In the genomic region with DNA sequence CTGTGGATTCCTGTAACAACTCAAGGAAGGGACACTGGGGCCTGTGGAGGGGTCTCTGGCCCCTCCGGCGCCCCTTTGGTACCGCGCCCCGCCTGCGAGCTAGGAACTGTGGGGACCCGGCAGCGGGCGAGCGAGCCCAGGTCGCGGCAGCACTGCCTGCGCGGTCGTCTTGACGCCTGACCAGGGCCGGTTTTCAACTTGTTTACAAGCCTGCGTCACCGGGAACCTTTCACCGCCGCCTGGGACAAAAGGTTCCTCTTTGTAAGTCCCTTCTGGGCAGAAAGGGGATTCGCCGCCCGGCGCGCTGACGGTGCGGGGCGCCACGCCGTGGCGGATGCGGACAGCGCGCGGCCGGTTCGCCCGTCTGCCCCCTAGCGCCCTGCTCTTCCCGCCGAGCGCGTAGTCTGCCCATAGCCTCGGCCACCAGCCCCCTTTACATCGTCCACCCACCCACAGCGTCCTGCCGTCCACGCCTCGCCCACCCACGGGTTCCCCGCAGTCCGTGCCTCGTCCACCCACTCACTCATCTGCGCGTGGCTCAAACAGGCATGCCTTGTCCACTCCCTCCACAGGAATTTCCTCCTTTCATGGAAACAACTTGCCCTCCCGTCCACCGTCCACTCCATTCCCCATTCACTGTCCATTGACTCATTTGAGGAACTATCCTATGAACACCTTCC, we compare ENCODE assay signal across 1 cellular context.
TF ChIP-seq lines count a peak whose summit lies in the region.

No MANE protein-coding gene starts in this region.

TF ChIP-seq in HepG2, 621 proteins besides CTCF, POLR2A, EP300 and RAD21 (continued from another document and continues in another):
- TF ChIP-seq ZBTB3 (CRISPR knock-in tag; IDR thresholded peaks at IDR 0.05; ENCODE audit: borderline replicate concordance, low read depth) (0 out of 2 replicates have a peak, but pooled peaks have one; percentile 51), ZMYM4 (CRISPR knock-in tag; IDR thresholded peaks at IDR 0.05) (peak; percentile 82), DPF2 (CRISPR knock-in tag; IDR thresholded peaks at IDR 0.05; ENCODE audit: borderline replicate concordance, low read depth) (0 out of 2 replicates have a peak, but pooled peaks have one; percentile 19), AGO1 (IDR thresholded peaks at IDR 0.05; ENCODE audit: low read depth, low read length, poor library complexity, severe bottlenecking) (no peak), ZSCAN31 (CRISPR knock-in tag; IDR thresholded peaks at IDR 0.05; ENCODE audit: low read depth) (peak; percentile 77; the same call in 1 of the 2 replicates), ZNF343 (CRISPR knock-in tag; IDR thresholded peaks at IDR 0.05) (0 out of 2 replicates have a peak, but pooled peaks have one; percentile 44), ZNF775 (CRISPR knock-in tag; IDR thresholded peaks at IDR 0.05; ENCODE audit: borderline replicate concordance) (no peak), HNRNPUL1 (IDR thresholded peaks at IDR 0.05; ENCODE audit: low read depth, low read length) (no peak), ZNF878 (CRISPR knock-in tag; IDR thresholded peaks at IDR 0.05) (no peak), MTF2 (CRISPR knock-in tag; IDR thresholded peaks at IDR 0.05; ENCODE audit: borderline replicate concordance) (peak; percentile 93), ATF7-NPFF (CRISPR knock-in tag; IDR thresholded peaks at IDR 0.05; ENCODE audit: low read depth) (peak; percentile 86; the same call in 1 of the 2 replicates), KDM5B (CRISPR knock-in tag; IDR thresholded peaks at IDR 0.05; ENCODE audit: borderline replicate concordance) (peak; percentile 88), KAT8 (CRISPR knock-in tag; IDR thresholded peaks at IDR 0.05) (peak; percentile 64), ZNF652 (CRISPR knock-in tag; IDR thresholded peaks at IDR 0.05; ENCODE audit: borderline replicate concordance, low read depth) (peak; percentile 55; the same call in 1 of the 2 replicates), NCOA2 (CRISPR knock-in tag; IDR thresholded peaks at IDR 0.05) (0 out of 2 replicates have a peak, but pooled peaks have one; percentile 23), YY1 (IDR thresholded peaks at IDR 0.05; ENCODE audit: insufficient read depth, insufficient replicate concordance, low read depth, low read length) (peak; percentile 80), ZSCAN25 (CRISPR knock-in tag; IDR thresholded peaks at IDR 0.05) (peak; percentile 66; the same call in 1 of the 2 replicates), ZBTB7B (CRISPR knock-in tag; IDR thresholded peaks at IDR 0.05) (peak; percentile 85), ZNF629 (CRISPR knock-in tag; conservative IDR thresholded peaks at IDR 0.05) (peak; percentile 46; the same call in 1 of the 2 replicates), ZNF761 (CRISPR knock-in tag; conservative IDR thresholded peaks at IDR 0.05) (peak; percentile 88; the same call in 1 of the 2 replicates), KLF6 (CRISPR knock-in tag; IDR thresholded peaks at IDR 0.05) (peak; percentile 88), ZFP37 (CRISPR knock-in tag; IDR thresholded peaks at IDR 0.05; ENCODE audit: borderline replicate concordance) (peak; percentile 42; the same call in 1 of the 2 replicates), REL (CRISPR knock-in tag; conservative IDR thresholded peaks at IDR 0.05) (no peak), SKI (IDR thresholded peaks at IDR 0.05; ENCODE audit: partially characterized antibody) (peak; percentile 74), ZNF235 (CRISPR knock-in tag; IDR thresholded peaks at IDR 0.05; ENCODE audit: borderline replicate concordance) (peak; percentile 85; the same call in 1 of the 2 replicates), TAF1 (CRISPR knock-in tag; IDR thresholded peaks at IDR 0.05) (peak; percentile 51; the same call in 1 of the 2 replicates)
- TF ChIP-seq, protein P1, sequence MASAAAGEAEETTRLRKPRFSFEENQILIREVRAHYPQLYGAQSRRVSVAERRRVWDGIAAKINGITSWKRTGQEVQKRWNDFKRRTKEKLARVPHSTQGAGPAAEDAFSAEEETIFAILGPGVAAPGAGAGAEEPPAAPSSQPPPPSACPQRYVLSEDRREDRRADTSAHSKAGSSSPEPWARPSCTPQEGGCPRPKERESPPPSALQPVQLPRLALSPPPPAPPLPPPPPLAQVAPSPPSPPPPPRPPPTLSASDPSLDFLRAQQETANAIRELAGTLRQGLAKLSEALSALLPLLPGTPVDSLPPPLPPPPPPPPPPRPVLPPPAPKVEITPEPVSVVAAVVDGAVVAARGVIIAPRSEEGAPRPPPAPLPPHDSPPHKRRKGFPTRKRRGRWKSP (CRISPR knock-in tag; IDR thresholded peaks at IDR 0.05) = peak; percentile 78; the same call in 1 of the 2 replicates
- TF ChIP-seq, protein P2, sequence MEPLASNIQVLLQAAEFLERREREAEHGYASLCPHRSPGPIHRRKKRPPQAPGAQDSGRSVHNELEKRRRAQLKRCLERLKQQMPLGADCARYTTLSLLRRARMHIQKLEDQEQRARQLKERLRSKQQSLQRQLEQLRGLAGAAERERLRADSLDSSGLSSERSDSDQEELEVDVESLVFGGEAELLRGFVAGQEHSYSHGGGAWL (CRISPR knock-in tag; IDR thresholded peaks at IDR 0.05) = peak; percentile 53; the same call in 1 of the 2 replicates
- TF ChIP-seq, protein P3, sequence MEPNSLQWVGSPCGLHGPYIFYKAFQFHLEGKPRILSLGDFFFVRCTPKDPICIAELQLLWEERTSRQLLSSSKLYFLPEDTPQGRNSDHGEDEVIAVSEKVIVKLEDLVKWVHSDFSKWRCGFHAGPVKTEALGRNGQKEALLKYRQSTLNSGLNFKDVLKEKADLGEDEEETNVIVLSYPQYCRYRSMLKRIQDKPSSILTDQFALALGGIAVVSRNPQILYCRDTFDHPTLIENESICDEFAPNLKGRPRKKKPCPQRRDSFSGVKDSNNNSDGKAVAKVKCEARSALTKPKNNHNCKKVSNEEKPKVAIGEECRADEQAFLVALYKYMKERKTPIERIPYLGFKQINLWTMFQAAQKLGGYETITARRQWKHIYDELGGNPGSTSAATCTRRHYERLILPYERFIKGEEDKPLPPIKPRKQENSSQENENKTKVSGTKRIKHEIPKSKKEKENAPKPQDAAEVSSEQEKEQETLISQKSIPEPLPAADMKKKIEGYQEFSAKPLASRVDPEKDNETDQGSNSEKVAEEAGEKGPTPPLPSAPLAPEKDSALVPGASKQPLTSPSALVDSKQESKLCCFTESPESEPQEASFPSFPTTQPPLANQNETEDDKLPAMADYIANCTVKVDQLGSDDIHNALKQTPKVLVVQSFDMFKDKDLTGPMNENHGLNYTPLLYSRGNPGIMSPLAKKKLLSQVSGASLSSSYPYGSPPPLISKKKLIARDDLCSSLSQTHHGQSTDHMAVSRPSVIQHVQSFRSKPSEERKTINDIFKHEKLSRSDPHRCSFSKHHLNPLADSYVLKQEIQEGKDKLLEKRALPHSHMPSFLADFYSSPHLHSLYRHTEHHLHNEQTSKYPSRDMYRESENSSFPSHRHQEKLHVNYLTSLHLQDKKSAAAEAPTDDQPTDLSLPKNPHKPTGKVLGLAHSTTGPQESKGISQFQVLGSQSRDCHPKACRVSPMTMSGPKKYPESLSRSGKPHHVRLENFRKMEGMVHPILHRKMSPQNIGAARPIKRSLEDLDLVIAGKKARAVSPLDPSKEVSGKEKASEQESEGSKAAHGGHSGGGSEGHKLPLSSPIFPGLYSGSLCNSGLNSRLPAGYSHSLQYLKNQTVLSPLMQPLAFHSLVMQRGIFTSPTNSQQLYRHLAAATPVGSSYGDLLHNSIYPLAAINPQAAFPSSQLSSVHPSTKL (CRISPR knock-in tag; IDR thresholded peaks at IDR 0.05) = peak; percentile 74
- TF ChIP-seq, protein P4, sequence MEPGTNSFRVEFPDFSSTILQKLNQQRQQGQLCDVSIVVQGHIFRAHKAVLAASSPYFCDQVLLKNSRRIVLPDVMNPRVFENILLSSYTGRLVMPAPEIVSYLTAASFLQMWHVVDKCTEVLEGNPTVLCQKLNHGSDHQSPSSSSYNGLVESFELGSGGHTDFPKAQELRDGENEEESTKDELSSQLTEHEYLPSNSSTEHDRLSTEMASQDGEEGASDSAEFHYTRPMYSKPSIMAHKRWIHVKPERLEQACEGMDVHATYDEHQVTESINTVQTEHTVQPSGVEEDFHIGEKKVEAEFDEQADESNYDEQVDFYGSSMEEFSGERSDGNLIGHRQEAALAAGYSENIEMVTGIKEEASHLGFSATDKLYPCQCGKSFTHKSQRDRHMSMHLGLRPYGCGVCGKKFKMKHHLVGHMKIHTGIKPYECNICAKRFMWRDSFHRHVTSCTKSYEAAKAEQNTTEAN (CRISPR knock-in tag; conservative IDR thresholded peaks at IDR 0.05) = peak; percentile 63; the same call in 1 of the 2 replicates
- TF ChIP-seq, protein P5, sequence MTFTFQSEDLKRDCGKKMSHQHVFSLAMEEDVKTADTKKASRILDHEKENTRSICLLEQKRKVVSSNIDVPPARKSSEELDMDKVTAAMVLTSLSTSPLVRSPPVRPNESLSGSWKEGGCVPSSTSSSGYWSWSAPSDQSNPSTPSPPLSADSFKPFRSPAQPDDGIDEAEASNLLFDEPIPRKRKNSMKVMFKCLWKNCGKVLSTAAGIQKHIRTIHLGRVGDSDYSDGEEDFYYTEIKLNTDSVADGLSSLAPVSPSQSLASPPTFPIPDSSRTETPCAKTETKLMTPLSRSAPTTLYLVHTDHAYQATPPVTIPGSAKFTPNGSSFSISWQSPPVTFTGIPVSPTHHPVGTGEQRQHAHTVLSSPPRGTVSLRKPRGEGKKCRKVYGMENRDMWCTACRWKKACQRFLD (CRISPR knock-in tag; IDR thresholded peaks at IDR 0.05; ENCODE audit: borderline replicate concordance) = peak; percentile 84
- TF ChIP-seq, protein P6, sequence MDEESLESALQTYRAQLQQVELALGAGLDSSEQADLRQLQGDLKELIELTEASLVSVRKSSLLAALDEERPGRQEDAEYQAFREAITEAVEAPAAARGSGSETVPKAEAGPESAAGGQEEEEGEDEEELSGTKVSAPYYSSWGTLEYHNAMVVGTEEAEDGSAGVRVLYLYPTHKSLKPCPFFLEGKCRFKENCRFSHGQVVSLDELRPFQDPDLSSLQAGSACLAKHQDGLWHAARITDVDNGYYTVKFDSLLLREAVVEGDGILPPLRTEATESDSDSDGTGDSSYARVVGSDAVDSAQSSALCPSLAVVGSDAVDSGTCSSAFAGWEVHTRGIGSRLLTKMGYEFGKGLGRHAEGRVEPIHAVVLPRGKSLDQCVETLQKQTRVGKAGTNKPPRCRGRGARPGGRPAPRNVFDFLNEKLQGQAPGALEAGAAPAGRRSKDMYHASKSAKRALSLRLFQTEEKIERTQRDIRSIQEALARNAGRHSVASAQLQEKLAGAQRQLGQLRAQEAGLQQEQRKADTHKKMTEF (CRISPR knock-in tag; IDR thresholded peaks at IDR 0.05) = peak; percentile 74; the same call in 1 of the 2 replicates
- TF ChIP-seq, protein P7, sequence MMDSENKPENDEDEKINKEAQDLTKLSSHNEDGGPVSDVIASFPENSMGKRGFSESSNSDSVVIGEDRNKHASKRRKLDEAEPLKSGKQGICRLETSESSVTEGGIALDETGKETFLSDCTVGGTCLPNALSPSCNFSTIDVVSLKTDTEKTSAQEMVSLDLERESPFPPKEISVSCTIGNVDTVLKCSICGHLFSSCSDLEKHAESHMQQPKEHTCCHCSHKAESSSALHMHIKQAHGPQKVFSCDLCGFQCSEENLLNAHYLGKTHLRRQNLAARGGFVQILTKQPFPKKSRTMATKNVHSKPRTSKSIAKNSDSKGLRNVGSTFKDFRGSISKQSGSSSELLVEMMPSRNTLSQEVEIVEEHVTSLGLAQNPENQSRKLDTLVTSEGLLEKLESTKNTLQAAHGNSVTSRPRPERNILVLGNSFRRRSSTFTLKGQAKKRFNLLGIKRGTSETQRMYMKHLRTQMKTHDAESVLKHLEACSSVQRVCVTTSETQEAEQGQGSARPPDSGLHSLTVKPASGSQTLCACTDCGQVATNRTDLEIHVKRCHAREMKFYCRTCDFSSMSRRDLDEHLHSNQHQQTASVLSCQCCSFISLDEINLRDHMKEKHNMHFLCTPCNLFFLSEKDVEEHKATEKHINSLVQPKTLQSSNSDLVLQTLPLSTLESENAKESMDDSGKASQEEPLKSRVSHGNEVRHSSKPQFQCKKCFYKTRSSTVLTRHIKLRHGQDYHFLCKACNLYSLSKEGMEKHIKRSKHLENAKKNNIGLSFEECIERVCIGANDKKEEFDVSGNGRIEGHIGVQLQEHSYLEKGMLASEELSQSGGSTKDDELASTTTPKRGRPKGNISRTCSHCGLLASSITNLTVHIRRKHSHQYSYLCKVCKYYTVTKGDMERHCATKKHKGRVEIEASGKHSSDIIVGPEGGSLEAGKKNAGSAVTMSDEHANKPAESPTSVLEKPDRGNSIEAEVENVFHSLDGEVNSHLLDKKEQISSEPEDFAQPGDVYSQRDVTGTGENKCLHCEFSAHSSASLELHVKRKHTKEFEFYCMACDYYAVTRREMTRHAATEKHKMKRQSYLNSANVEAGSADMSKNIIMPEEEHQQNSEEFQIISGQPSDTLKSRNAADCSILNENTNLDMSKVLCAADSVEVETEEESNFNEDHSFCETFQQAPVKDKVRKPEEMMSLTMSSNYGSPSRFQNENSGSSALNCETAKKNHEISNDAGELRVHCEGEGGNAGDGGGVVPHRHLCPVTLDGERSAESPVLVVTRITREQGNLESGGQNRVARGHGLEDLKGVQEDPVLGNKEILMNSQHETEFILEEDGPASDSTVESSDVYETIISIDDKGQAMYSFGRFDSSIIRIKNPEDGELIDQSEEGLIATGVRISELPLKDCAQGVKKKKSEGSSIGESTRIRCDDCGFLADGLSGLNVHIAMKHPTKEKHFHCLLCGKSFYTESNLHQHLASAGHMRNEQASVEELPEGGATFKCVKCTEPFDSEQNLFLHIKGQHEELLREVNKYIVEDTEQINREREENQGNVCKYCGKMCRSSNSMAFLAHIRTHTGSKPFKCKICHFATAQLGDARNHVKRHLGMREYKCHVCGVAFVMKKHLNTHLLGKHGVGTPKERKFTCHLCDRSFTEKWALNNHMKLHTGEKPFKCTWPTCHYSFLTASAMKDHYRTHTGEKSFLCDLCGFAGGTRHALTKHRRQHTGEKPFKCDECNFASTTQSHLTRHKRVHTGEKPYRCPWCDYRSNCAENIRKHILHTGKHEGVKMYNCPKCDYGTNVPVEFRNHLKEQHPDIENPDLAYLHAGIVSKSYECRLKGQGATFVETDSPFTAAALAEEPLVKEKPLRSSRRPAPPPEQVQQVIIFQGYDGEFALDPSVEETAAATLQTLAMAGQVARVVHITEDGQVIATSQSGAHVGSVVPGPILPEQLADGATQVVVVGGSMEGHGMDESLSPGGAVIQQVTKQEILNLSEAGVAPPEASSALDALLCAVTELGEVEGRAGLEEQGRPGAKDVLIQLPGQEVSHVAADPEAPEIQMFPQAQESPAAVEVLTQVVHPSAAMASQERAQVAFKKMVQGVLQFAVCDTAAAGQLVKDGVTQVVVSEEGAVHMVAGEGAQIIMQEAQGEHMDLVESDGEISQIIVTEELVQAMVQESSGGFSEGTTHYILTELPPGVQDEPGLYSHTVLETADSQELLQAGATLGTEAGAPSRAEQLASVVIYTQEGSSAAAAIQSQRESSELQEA (CRISPR knock-in tag; IDR thresholded peaks at IDR 0.05; ENCODE audit: not compliant biosample characterization) = peak; percentile 82
- TF ChIP-seq, protein P8, sequence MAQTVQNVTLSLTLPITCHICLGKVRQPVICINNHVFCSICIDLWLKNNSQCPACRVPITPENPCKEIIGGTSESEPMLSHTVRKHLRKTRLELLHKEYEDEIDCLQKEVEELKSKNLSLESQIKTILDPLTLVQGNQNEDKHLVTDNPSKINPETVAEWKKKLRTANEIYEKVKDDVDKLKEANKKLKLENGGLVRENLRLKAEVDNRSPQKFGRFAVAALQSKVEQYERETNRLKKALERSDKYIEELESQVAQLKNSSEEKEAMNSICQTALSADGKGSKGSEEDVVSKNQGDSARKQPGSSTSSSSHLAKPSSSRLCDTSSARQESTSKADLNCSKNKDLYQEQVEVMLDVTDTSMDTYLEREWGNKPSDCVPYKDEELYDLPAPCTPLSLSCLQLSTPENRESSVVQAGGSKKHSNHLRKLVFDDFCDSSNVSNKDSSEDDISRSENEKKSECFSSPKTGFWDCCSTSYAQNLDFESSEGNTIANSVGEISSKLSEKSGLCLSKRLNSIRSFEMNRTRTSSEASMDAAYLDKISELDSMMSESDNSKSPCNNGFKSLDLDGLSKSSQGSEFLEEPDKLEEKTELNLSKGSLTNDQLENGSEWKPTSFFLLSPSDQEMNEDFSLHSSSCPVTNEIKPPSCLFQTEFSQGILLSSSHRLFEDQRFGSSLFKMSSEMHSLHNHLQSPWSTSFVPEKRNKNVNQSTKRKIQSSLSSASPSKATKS (CRISPR knock-in tag; IDR thresholded peaks at IDR 0.05) = no peak
